In the genomic region with DNA sequence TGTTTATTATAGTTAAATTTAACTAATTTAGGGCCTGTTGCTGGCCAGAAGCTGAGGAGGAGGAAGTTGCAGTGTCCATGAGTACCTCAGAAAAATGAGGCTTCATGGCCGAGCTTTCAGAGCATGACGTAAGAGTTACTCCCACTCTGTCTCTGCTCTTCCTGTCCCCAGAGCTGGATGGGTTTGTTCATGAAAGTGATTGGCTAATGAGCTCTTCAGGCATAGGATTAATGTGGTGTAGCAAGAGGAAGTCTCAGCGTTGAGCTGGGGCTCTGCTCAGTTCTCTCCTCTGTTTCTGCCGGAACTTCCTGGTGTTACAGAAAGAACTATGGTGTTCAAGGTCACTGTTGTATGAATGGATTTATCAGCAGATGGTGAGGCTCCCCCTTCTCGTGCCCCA, we compare ENCODE assay signal across 9 cellular contexts.
A peak's percentile ranks its signal among the peaks of the same experiment; 100 is the strongest.
DNase-seq lines count a peak whose midpoint lies in the region; ATAC-seq and TF ChIP-seq lines count a peak whose summit lies in the region.
"Had no signal": no experiment of that assay in that cellular context is flagged by ENCODE, and none has a peak within 500 bp of the region (broad histone marks: within the 10 kb centered on the region; RNA-seq: fewer than 3 reads in every experiment).

No MANE protein-coding gene starts in this region.

- no peaks in the 10 kb centered on the region for H3K9me3 ChIP-seq in sigmoid colon

- no peak for TF ChIP-seq POLR2A in sigmoid colon (IDR thresholded peaks at IDR 0.05)

- H3K36me3 Mint-ChIP-seq in activated T-helper 2 cell treated with anti-CD3 and anti-CD28 coated beads, Interferon-gamma antibody, Interleukin-2, Interleukin-4, amounts not matched to agents 10 μg/mL and 5 μg/mL and 100 μg/mL, durations not matched to agents 14 hours and 24 hours and 36 hours (ENCODE audit: low read depth): peaks cover 2% of the 10 kb centered on the region

- H3K4me3 Mint-ChIP-seq in activated T-helper 2 cell treated with anti-CD3 and anti-CD28 coated beads, Interferon-gamma antibody, Interleukin-2, Interleukin-4, amounts not matched to agents 10 μg/mL and 5 μg/mL and 100 μg/mL, durations not matched to agents 14 hours and 24 hours and 36 hours (ENCODE audit: low read depth): no peak overlapping the region

- peaks cover 0 to 33% (median 30%) of the 10 kb centered on the region in 4 donors for H3K4me1 ChIP-seq in sigmoid colon
- H3K4me1 ChIP-seq: parathyroid adenoma had no signal

- peak overlapping the region in 3 of 4 donors; percentile 62 to 73 (median 66) for H3K27ac ChIP-seq in sigmoid colon
- H3K27ac ChIP-seq: parathyroid adenoma had no signal

- TF ChIP-seq CTCF in AG10803 (conservative IDR thresholded peaks at IDR 0.05; ENCODE audit: low read length): no peak
- TF ChIP-seq CTCF in fibroblast of pulmonary artery (IDR thresholded peaks at IDR 0.05; ENCODE audit: low read length, missing control alignments): no peak
- no peak for TF ChIP-seq CTCF in sigmoid colon (IDR thresholded peaks at IDR 0.05)

- intact Hi-C loops in sigmoid colon (cut with DNase I): loop anchor here (5.0 kb wide), 1 partner anchor 409 kb away; a partner anchor contains a TSS
- intact Hi-C loops in activated T-helper 2 cell treated with anti-CD3 and anti-CD28 coated beads, Interferon-gamma antibody, Interleukin-2, Interleukin-4, amounts not matched to agents 10 μg/mL and 5 μg/mL and 100 μg/mL, durations not matched to agents 14 hours and 24 hours and 36 hours (cut with micrococcal nuclease): no loop called here

- no peaks in the 10 kb centered on the region for H3K27me3 Mint-ChIP-seq in activated T-helper 2 cell treated with anti-CD3 and anti-CD28 coated beads, Interferon-gamma antibody, Interleukin-2, Interleukin-4, amounts not matched to agents 10 μg/mL and 5 μg/mL and 100 μg/mL, durations not matched to agents 14 hours and 24 hours and 36 hours (ENCODE audit: low read depth)

- no peak for TF ChIP-seq EP300 in sigmoid colon (IDR thresholded peaks at IDR 0.05)

- no peaks in the 10 kb centered on the region for H3K27me3 ChIP-seq in sigmoid colon

- no peaks in the 10 kb centered on the region for H3K36me3 ChIP-seq in sigmoid colon

- H3K4me1 Mint-ChIP-seq in activated T-helper 2 cell treated with anti-CD3 and anti-CD28 coated beads, Interferon-gamma antibody, Interleukin-2, Interleukin-4, amounts not matched to agents 10 μg/mL and 5 μg/mL and 100 μg/mL, durations not matched to agents 14 hours and 24 hours and 36 hours (ENCODE audit: low read depth): peaks cover 16% of the 10 kb centered on the region

- ATAC-seq in GM21360 (IDR thresholded peaks at IDR 0.05; ENCODE audit: unreplicated experiment) (peak; percentile 57), GM19395 (IDR thresholded peaks at IDR 0.05; ENCODE audit: unreplicated experiment) (no peak)

- H3K4me3 ChIP-seq in AG10803 (ENCODE audit: low read length): no peak overlapping the region
- no peak overlapping the region for H3K4me3 ChIP-seq in fibroblast of pulmonary artery (replicated peaks; ENCODE audit: low read depth, low read length)
- no peak overlapping the region for H3K4me3 ChIP-seq in sigmoid colon

- WGBS in sigmoid colon, 2 donors: 45 to 76% methylated on average over 5 of the region's 5 CpGs

- peak; percentile 61 for DNase-seq in AG10803 (ENCODE audit: low read depth)
- peak; percentile 97 for DNase-seq in SHP77 treated with DMSO at 0.1 percent for 48 hours (lab: John Stamatoyannopoulos, UW)
- DNase-seq in fibroblast of pulmonary artery (ENCODE audit: low read depth): peak; percentile 85
- no peak for DNase-seq in sigmoid colon
- DNase-seq in AG20443 (ENCODE audit: low spot score): no peak
- no peak for DNase-seq in activated T-helper 2 cell treated with anti-CD3 and anti-CD28 coated beads, Interferon-gamma antibody, Interleukin-2, Interleukin-4, amounts not matched to agents 10 μg/mL and 5 μg/mL and 100 μg/mL, durations not matched to agents 14 hours and 24 hours and 36 hours (ENCODE audit: low spot score)

- H3K9me3 Mint-ChIP-seq in activated T-helper 2 cell treated with anti-CD3 and anti-CD28 coated beads, Interferon-gamma antibody, Interleukin-2, Interleukin-4, amounts not matched to agents 10 μg/mL and 5 μg/mL and 100 μg/mL, durations not matched to agents 14 hours and 24 hours and 36 hours: no peaks in the 10 kb centered on the region

- no peak overlapping the region for H3K27ac Mint-ChIP-seq in activated T-helper 2 cell treated with anti-CD3 and anti-CD28 coated beads, Interferon-gamma antibody, Interleukin-2, Interleukin-4, amounts not matched to agents 10 μg/mL and 5 μg/mL and 100 μg/mL, durations not matched to agents 14 hours and 24 hours and 36 hours

Comparison
In these comparisons a context has a peak if more than half of its experiments do, and no peak if none do; other contexts are left out.
1. DNase-seq: peak in AG10803 (single experiment), SHP77 treated with DMSO at 0.1 percent for 48 hours (single experiment) and fibroblast of pulmonary artery (single experiment); none in sigmoid colon (single experiment), AG20443 (single experiment) and activated T-helper 2 cell treated with anti-CD3 and anti-CD28 coated beads, Interferon-gamma antibody, Interleukin-2, Interleukin-4, amounts not matched to agents 10 μg/mL and 5 μg/mL and 100 μg/mL, durations not matched to agents 14 hours and 24 hours and 36 hours (single experiment).